8 cellular contexts compared by ENCODE assay signal in the genomic region with DNA sequence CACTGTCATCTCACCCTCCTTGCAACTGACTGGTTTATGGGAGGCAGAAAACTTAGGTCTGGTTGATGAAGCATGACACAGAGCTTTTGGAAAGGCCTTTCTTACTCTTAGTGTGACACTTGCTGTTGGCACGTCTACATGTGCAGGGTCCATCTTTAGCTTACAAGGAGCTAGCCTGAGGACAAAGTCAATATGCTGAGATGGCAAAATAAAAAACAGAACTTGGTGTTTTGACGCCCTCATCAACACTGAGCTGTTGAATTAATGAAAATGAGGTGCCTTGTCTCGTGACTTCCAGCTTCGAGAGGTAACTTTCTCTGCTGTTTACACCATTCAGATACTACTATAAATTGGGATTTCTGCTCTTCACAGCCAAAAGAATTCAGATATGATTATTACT.
"Had no signal": no experiment of that assay in that cellular context is flagged by ENCODE, and none has a peak within 500 bp of the region (broad histone marks: within the 10 kb centered on the region; RNA-seq: fewer than 3 reads in every experiment).

No MANE protein-coding gene starts in this region.

- H3K36me3 ChIP-seq: HAP-1 had no signal

- H3K27ac ChIP-seq: GM23248, HL-60 had no signal

- H3K4me1 ChIP-seq: HAP-1 had no signal

- DNase-seq: GM23248, GOT3, H7, HFFc6, KG1 had no signal

- H2AFZ ChIP-seq: GM23248 had no signal

- H3K4me3 ChIP-seq: GM23248, HAP-1 had no signal

- H3K9me3 ChIP-seq: HAP-1 had no signal

- ATAC-seq: HCT116 had no signal

- H3K9ac ChIP-seq: GM23248 had no signal
